In genomic region chr10:4450169-4450568, GRCh38 we compare ENCODE assay signal across 27 cellular contexts.
"Had no signal": no experiment of that assay in that cellular context is flagged by ENCODE, and none has a peak within 500 bp of the region (broad histone marks: within the 10 kb centered on the region; RNA-seq: fewer than 3 reads in every experiment).

No MANE protein-coding gene starts in this region.

- DNase-seq: naive thymus-derived CD4-positive, alpha-beta T cell; natural killer cell; occipital lobe; ovary; right cardiac atrium; right lobe of liver; sigmoid colon; small intestine; spleen; stimulated activated CD4-positive, alpha-beta T cell treated with anti-CD3 and anti-CD28 coated beads, Interleukin-12 subunit alpha, Interleukin-12 subunit beta, amount 100 ng/mL, for 4 hours; stimulated activated CD4-positive, alpha-beta T cell treated with anti-CD3 and anti-CD28 coated beads, Interleukin-1b, Interleukin-23, amount 100 ng/mL, for 48 hours; stimulated activated CD4-positive, alpha-beta T cell treated with anti-CD3 and anti-CD28 coated beads, Interleukin-4, amount 100 ng/mL, for 1 hour; stimulated activated CD4-positive, alpha-beta T cell treated with anti-CD3 and anti-CD28 coated beads, Interleukin-4, amount 100 ng/mL, for 4 hours; stimulated activated CD8-positive, alpha-beta memory T cell treated with anti-CD3 and anti-CD28 coated beads, Interleukin-4, amount 100 ng/mL, for 48 hours; stimulated activated naive CD4-positive, alpha-beta T cell; stimulated activated naive CD8-positive, alpha-beta T cell treated with anti-CD3 and anti-CD28 coated beads, Interleukin-15, amount 100 ng/mL, for 72 hours; stimulated activated naive CD8-positive, alpha-beta T cell treated with anti-CD3 and anti-CD28 coated beads, Interleukin-15, Interleukin-2, amounts not matched to agents 100 U/mL and 50 U/mL, for 24 hours; substantia nigra; testis; upper lobe of left lung; uterus had no signal

- H3K4me3 Mint-ChIP-seq: natural killer cell; nephron; neural progenitor cell; stimulated activated memory B cell treated with anti-CD40 and anti-IgM and Interleukin-4, amounts not matched to agents 10 μg/mL and 1 μg/mL and 100 μg/mL, for 72 hours; stimulated activated naive CD8-positive, alpha-beta T cell treated with anti-CD3 and anti-CD28 coated beads, Interleukin-15, amount 100 ng/mL, for 72 hours had no signal

- H3K36me3 Mint-ChIP-seq: naive thymus-derived CD4-positive, alpha-beta T cell; natural killer cell; neural progenitor cell; stimulated activated memory B cell treated with anti-CD40 and anti-IgM and Interleukin-4, amounts not matched to agents 10 μg/mL and 1 μg/mL and 100 μg/mL, for 72 hours had no signal

- ATAC-seq: naive thymus-derived CD4-positive, alpha-beta T cell; natural killer cell; right lobe of liver; stimulated activated memory B cell treated with anti-CD40 and anti-IgM and Interleukin-4, amounts not matched to agents 10 μg/mL and 1 μg/mL and 100 μg/mL, for 72 hours; stimulated activated naive CD8-positive, alpha-beta T cell treated with anti-CD3 and anti-CD28 coated beads, Interleukin-15, amount 100 ng/mL, for 72 hours; stimulated activated naive CD8-positive, alpha-beta T cell treated with anti-CD3 and anti-CD28 coated beads, Interleukin-15, Interleukin-2, amounts not matched to agents 100 U/mL and 50 U/mL, for 24 hours had no signal

- H3K4me1 Mint-ChIP-seq: natural killer cell had no signal

- H3K4me3 ChIP-seq: neural progenitor cell, ovary, prostate gland, right lobe of liver, sigmoid colon, spleen, suprapubic skin, testis, tibial nerve, upper lobe of left lung, uterus had no signal

- H3K27ac Mint-ChIP-seq: naive thymus-derived CD4-positive, alpha-beta T cell; natural killer cell; nephron; neural progenitor cell; stimulated activated memory B cell treated with anti-CD40 and anti-IgM and Interleukin-4, amounts not matched to agents 10 μg/mL and 1 μg/mL and 100 μg/mL, for 72 hours; stimulated activated naive CD8-positive, alpha-beta T cell treated with anti-CD3 and anti-CD28 coated beads, Interleukin-15, amount 100 ng/mL, for 72 hours had no signal

- H3K9me3 Mint-ChIP-seq: natural killer cell; nephron; stimulated activated memory B cell treated with anti-CD40 and anti-IgM and Interleukin-4, amounts not matched to agents 10 μg/mL and 1 μg/mL and 100 μg/mL, for 72 hours had no signal
